In genomic region chr12:105403095-105403494, GRCh38 we compare ENCODE assay signal across 16 cellular contexts.
A peak's percentile ranks its signal among the peaks of the same experiment; 100 is the strongest.
DNase-seq lines count a peak whose midpoint lies in the region; ATAC-seq and TF ChIP-seq lines count a peak whose summit lies in the region.
"Had no signal": no experiment of that assay in that cellular context is flagged by ENCODE, and none has a peak within 500 bp of the region (broad histone marks: within the 10 kb centered on the region; RNA-seq: fewer than 3 reads in every experiment).

No MANE protein-coding gene starts in this region.

- H3K79me1 ChIP-seq in neuronal stem cell (ENCODE audit: low read depth, low read length) = no peaks in the 10 kb centered on the region

- peak overlapping the region; percentile 12 for H3K23ac ChIP-seq in neuronal stem cell (ENCODE audit: low read depth, low read length, poor library complexity)

- intact Hi-C loops in heart left ventricle (cut with DNase I) (no loop called here), left ventricle myocardium inferior (cut with micrococcal nuclease) (no loop called here)

- no peak overlapping the region for H3K4me3 Mint-ChIP-seq in chondrocyte (ENCODE audit: unreplicated experiment)
- H3K4me3 Mint-ChIP-seq: CD4-positive, alpha-beta memory T cell; H9 had no signal

- no peaks in the 10 kb centered on the region for H3K27me3 Mint-ChIP-seq in chondrocyte (ENCODE audit: low read depth)
- H3K27me3 Mint-ChIP-seq: CD4-positive, alpha-beta memory T cell had no signal

- H3K4ac ChIP-seq in neuronal stem cell (ENCODE audit: low read length) = no peak overlapping the region

- DNase-seq in heart left ventricle (no peak), left ventricle myocardium inferior (no peak), chondrocyte (ENCODE audit: low spot score) (no peak), neuronal stem cell (ENCODE audit: low spot score) (no peak), Kasumi-1 (lab: John Stamatoyannopoulos, UW) (no peak), foreskin fibroblast (no peak)
- DNase-seq: C1 segment of cervical spinal cord; Calu3; CD4-positive, alpha-beta memory T cell; COR-L47; DMS53; DMS79 treated with DMSO at 0.1 percent for 48 hours; GF-D8; GM23248; H9 had no signal

- H4K8ac ChIP-seq in neuronal stem cell (ENCODE audit: low read depth, low read length) = no peak overlapping the region

- H2BK120ac ChIP-seq in neuronal stem cell (ENCODE audit: low read depth, low read length) = no peak overlapping the region

- H3K4me3 ChIP-seq in heart left ventricle = no peak overlapping the region
- no peak overlapping the region for H3K4me3 ChIP-seq in left ventricle myocardium inferior
- H3K4me3 ChIP-seq in neuronal stem cell (ENCODE audit: low read length in 2 of 2) = no peak overlapping the region
- H3K4me3 ChIP-seq in foreskin fibroblast (ENCODE audit: low read depth in 1 of 2, low read length in 2 of 2) = no peak overlapping the region
- H3K4me3 ChIP-seq: GM23248 had no signal

- H2BK12ac ChIP-seq in neuronal stem cell (ENCODE audit: low read length) = no peak overlapping the region

- no peak for TF ChIP-seq POLR2A in heart left ventricle (IDR thresholded peaks at IDR 0.05)

- H3K9me3 Mint-ChIP-seq in chondrocyte (ENCODE audit: low read depth) = peaks cover 3% of the 10 kb centered on the region

- peak overlapping the region; percentile 53 for H3K27ac Mint-ChIP-seq in chondrocyte (ENCODE audit: unreplicated experiment)
- H3K27ac Mint-ChIP-seq: CD4-positive, alpha-beta memory T cell; H9 had no signal

- H3K4me1 ChIP-seq in heart left ventricle (peaks cover 0 to 4% (median 0%) of the 10 kb centered on the region in 12 donors), left ventricle myocardium inferior (peaks cover 4% of the 10 kb centered on the region), neuronal stem cell (ENCODE audit: control insufficient read depth in 2 of 2, insufficient read depth in 1 of 2, low read depth in 1 of 2, low read length in 2 of 2) (no peaks in the 10 kb centered on the region)

- ATAC-seq in heart left ventricle = peak; percentile 37 to 71 (median 56)
- ATAC-seq: HCT116 had no signal

- H2BK15ac ChIP-seq in neuronal stem cell (ENCODE audit: low read length) = no peak overlapping the region

- TF ChIP-seq CTCF in heart left ventricle (IDR thresholded peaks at IDR 0.05) (no peak), left ventricle myocardium inferior (IDR thresholded peaks at IDR 0.05; ENCODE audit: borderline replicate concordance) (no peak), chondrocyte (IDR thresholded peaks at IDR 0.05) (no peak), foreskin fibroblast (IDR thresholded peaks at IDR 0.05; ENCODE audit: low read depth, low read length) (no peak)

- H2BK5ac ChIP-seq in neuronal stem cell (ENCODE audit: low read length) = no peak overlapping the region

- H3K9ac ChIP-seq in neuronal stem cell (ENCODE audit: low read depth, low read length, poor library complexity) = peak overlapping the region; percentile 13
- H3K9ac ChIP-seq: GM23248 had no signal

- H2AK5ac ChIP-seq in neuronal stem cell (ENCODE audit: low read depth, low read length) = no peak overlapping the region

- 33 to 76% (median 54%) methylated on average over 1 of the region's 1 CpG for WGBS in heart left ventricle, 4 donors
- WGBS in neuronal stem cell (ENCODE audit: extremely low coverage in 2 of 2, insufficient read length in 2 of 2, insufficient replicate concordance in 1 of 2), 2 donors = no CpG with 5 or more reads among the region's 1 CpG

- no peak overlapping the region for H3K27ac ChIP-seq in heart left ventricle
- H3K27ac ChIP-seq in left ventricle myocardium inferior (replicated peaks) = no peak overlapping the region
- no peak overlapping the region for H3K27ac ChIP-seq in neuronal stem cell (replicated peaks; ENCODE audit: low read length)
- H3K27ac ChIP-seq: GM23248 had no signal

- no peaks in the 10 kb centered on the region for H3K36me3 ChIP-seq in heart left ventricle
- H3K36me3 ChIP-seq in left ventricle myocardium inferior = no peaks in the 10 kb centered on the region
- no peaks in the 10 kb centered on the region for H3K36me3 ChIP-seq in neuronal stem cell (replicated peaks in 1 of 2; ENCODE audit: control insufficient read depth in 2 of 2, insufficient read depth in 2 of 2, low read length in 2 of 2)

- no peak overlapping the region for H3K14ac ChIP-seq in neuronal stem cell (ENCODE audit: low read length)

- H4K91ac ChIP-seq in neuronal stem cell (ENCODE audit: low read depth, low read length, poor library complexity) = no peak overlapping the region

- H3K18ac ChIP-seq in neuronal stem cell (ENCODE audit: low read length) = no peak overlapping the region

- H3K4me2 ChIP-seq in neuronal stem cell (ENCODE audit: insufficient read depth, low read length, poor library complexity, severe bottlenecking) = no peak overlapping the region

- H3K36me3 Mint-ChIP-seq in chondrocyte (ENCODE audit: low read depth) = peaks cover 22% of the 10 kb centered on the region

- peaks cover 22% of the 10 kb centered on the region for H3K4me1 Mint-ChIP-seq in chondrocyte (ENCODE audit: low read depth)
- H3K4me1 Mint-ChIP-seq: CD4-positive, alpha-beta memory T cell; H9 had no signal

- H3K9me3 ChIP-seq in heart left ventricle = peaks cover 0 to 6% (median 0%) of the 10 kb centered on the region in 12 donors
- H3K9me3 ChIP-seq in left ventricle myocardium inferior (replicated peaks) = peaks cover 4% of the 10 kb centered on the region
- peaks cover 0 to 2% of the 10 kb centered on the region in 2 donors for H3K9me3 ChIP-seq in neuronal stem cell (replicated peaks in 1 of 2; ENCODE audit: control insufficient read depth in 2 of 2, insufficient read depth in 1 of 2, low read depth in 1 of 2, low read length in 2 of 2)

- H2AFZ ChIP-seq in neuronal stem cell (ENCODE audit: low read length) = no peak overlapping the region
- H2AFZ ChIP-seq: GM23248 had no signal

- H3K27me3 ChIP-seq in heart left ventricle (no peaks in the 10 kb centered on the region), left ventricle myocardium inferior (ENCODE audit: low read depth) (no peaks in the 10 kb centered on the region), neuronal stem cell (ENCODE audit: control insufficient read depth in 3 of 3, insufficient read depth in 3 of 3, low read depth in 1 of 3, low read length in 3 of 3) (no peaks in the 10 kb centered on the region)
